In the genomic region with DNA sequence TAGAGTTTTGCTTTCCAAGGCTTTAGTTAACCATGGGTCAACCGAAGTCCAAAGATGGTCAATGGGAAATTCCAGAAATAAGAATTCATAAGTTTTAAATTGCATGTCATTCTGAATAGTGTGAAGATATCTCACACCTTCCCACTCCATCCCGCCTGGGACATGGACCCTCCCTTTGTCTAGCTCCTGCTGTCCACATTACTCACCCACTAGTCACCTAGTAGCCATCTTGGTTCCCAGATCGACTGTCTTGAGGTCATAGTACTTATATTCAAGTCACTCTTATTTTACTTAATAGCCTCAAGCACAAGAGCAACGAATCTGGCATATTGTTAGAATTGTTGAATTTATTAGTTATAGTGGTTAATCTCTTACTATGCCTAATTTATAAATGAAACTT, we compare ENCODE assay signal across 31 cellular contexts.
"Had no signal": no experiment of that assay in that cellular context is flagged by ENCODE, and none has a peak within 500 bp of the region (broad histone marks: within the 10 kb centered on the region; RNA-seq: fewer than 3 reads in every experiment).

No MANE protein-coding gene starts in this region.

- H3K4me3 Mint-ChIP-seq: activated CD4-positive, alpha-beta memory T cell treated with anti-CD3 and anti-CD28 coated beads for 36 hours; activated CD4-positive, alpha-beta T cell treated with anti-CD3 and anti-CD28 coated beads, Interleukin-2, amount 10 ng/mL, durations not matched to agents 24 days and 14 days; activated naive CD4-positive, alpha-beta T cell treated with anti-CD3 and anti-CD28 coated beads for 36 hours; activated naive CD8-positive, alpha-beta T cell treated with anti-CD3 and anti-CD28 coated beads for 36 hours; activated T-helper 1 cell treated with anti-CD3 and anti-CD28 coated beads, Interleukin-12 subunit alpha, Interleukin-12 subunit beta, Interleukin-2, Interleukin-4 antibody, amounts not matched to agents 30 ng/mL and 10 ng/mL and 1 ng/mL, durations not matched to agents 14 hours and 24 hours and 36 hours; natural killer cell; stimulated activated effector memory CD8-positive, alpha-beta T cell treated with anti-CD3 and anti-CD28 coated beads, Interleukin-12 subunit alpha, Interleukin-12 subunit beta, amount 100 ng/mL, for 72 hours; stimulated activated naive CD8-positive, alpha-beta T cell treated with anti-CD3 and anti-CD28 coated beads, Interleukin-15, Interleukin-2, amounts not matched to agents 100 ng/mL and 50 ng/mL, for 24 hours; T-helper 1 cell treated with Interleukin-12 subunit alpha and Interleukin-12 subunit beta and Interleukin-4 antibody, amounts not matched to agents 30 μg/mL and 1 μg/mL, for 36 hours had no signal

- H3K9me3 Mint-ChIP-seq: activated CD4-positive, alpha-beta T cell treated with anti-CD3 and anti-CD28 coated beads, Interleukin-2, amount 10 ng/mL, durations not matched to agents 24 days and 14 days; natural killer cell had no signal

- H3K9me3 ChIP-seq: adrenal gland, gastrocnemius medialis, left lung, lower lobe of right lung, right lobe of liver, thoracic aorta had no signal

- H3K27ac Mint-ChIP-seq: activated CD4-positive, alpha-beta memory T cell treated with anti-CD3 and anti-CD28 coated beads for 36 hours; activated CD4-positive, alpha-beta T cell treated with anti-CD3 and anti-CD28 coated beads, Interleukin-2, amount 10 ng/mL, durations not matched to agents 24 days and 14 days; activated naive CD4-positive, alpha-beta T cell treated with anti-CD3 and anti-CD28 coated beads for 36 hours; activated naive CD8-positive, alpha-beta T cell treated with anti-CD3 and anti-CD28 coated beads for 36 hours; activated T-helper 1 cell treated with anti-CD3 and anti-CD28 coated beads, Interleukin-12 subunit alpha, Interleukin-12 subunit beta, Interleukin-2, Interleukin-4 antibody, amounts not matched to agents 30 ng/mL and 10 ng/mL and 1 ng/mL, durations not matched to agents 14 hours and 24 hours and 36 hours; natural killer cell; progenitor cell of endocrine pancreas; stimulated activated effector memory CD8-positive, alpha-beta T cell treated with anti-CD3 and anti-CD28 coated beads, Interleukin-12 subunit alpha, Interleukin-12 subunit beta, amount 100 ng/mL, for 72 hours; stimulated activated naive CD8-positive, alpha-beta T cell treated with anti-CD3 and anti-CD28 coated beads, Interleukin-15, Interleukin-2, amounts not matched to agents 100 ng/mL and 50 ng/mL, for 24 hours; T-helper 1 cell treated with Interleukin-12 subunit alpha and Interleukin-12 subunit beta and Interleukin-4 antibody, amounts not matched to agents 30 μg/mL and 1 μg/mL, for 36 hours had no signal

- DNase-seq: activated CD4-positive, alpha-beta memory T cell treated with anti-CD3 and anti-CD28 coated beads for 36 hours; activated CD4-positive, alpha-beta T cell treated with anti-CD3 and anti-CD28 coated beads, Interleukin-2, amount 10 ng/mL, durations not matched to agents 24 days and 14 days; activated CD4-positive, CD25-positive, alpha-beta regulatory T cell treated with anti-CD3 and anti-CD28 coated beads, Interleukin-2, amount 50 U/mL, for 72 hours; activated CD8-positive, alpha-beta memory T cell treated with anti-CD3 and anti-CD28 coated beads, Interleukin-2, amount 50 U/mL, for 4 hours; activated effector memory CD4-positive, alpha-beta T cell treated with anti-CD3 and anti-CD28 coated beads, Interleukin-2, amount 50 U/mL, for 16 hours; activated naive CD4-positive, alpha-beta T cell treated with anti-CD3 and anti-CD28 coated beads for 36 hours; activated naive CD8-positive, alpha-beta T cell treated with anti-CD3 and anti-CD28 coated beads for 36 hours; activated T-cell treated with anti-CD3 and anti-CD28 coated beads, Interleukin-2, amount 50 U/mL, for 1 hour; adrenal gland; aorta; central memory CD4-positive, alpha-beta T cell; dermis blood vessel endothelial cell; effector CD8-positive, alpha-beta T cell; gastrocnemius medialis; glutamatergic neuron; left lung; lower lobe of right lung; mesendoderm; natural killer cell; right lobe of liver; stimulated activated CD4-positive, alpha-beta T cell treated with anti-CD3 and anti-CD28 coated beads, Interleukin-12 subunit alpha, Interleukin-12 subunit beta, amount 100 ng/mL, for 4 hours; stimulated activated CD4-positive, alpha-beta T cell treated with anti-CD3 and anti-CD28 coated beads, Interleukin-4, amount 100 ng/mL, for 1 hour; T1000; trophoblast cell had no signal

- H3K4me1 Mint-ChIP-seq: activated CD4-positive, alpha-beta T cell treated with anti-CD3 and anti-CD28 coated beads, Interleukin-2, amount 10 ng/mL, durations not matched to agents 24 days and 14 days; activated naive CD8-positive, alpha-beta T cell treated with anti-CD3 and anti-CD28 coated beads for 36 hours; natural killer cell; stimulated activated effector memory CD8-positive, alpha-beta T cell treated with anti-CD3 and anti-CD28 coated beads, Interleukin-12 subunit alpha, Interleukin-12 subunit beta, amount 100 ng/mL, for 72 hours had no signal

- H3K36me3 ChIP-seq: adrenal gland, gastrocnemius medialis, left lung, lower lobe of right lung, right lobe of liver, thoracic aorta had no signal

- H3K27ac ChIP-seq: adrenal gland, gastrocnemius medialis, left lung, lower lobe of right lung, right lobe of liver, skin epidermis, thoracic aorta had no signal

- H3K27me3 ChIP-seq: adrenal gland, gastrocnemius medialis, left lung, right lobe of liver had no signal

- H3K4me1 ChIP-seq: adrenal gland, gastrocnemius medialis, left lung, lower lobe of right lung, right lobe of liver had no signal

- H3K4me3 ChIP-seq: adrenal gland, gastrocnemius medialis, left lung, lower lobe of right lung, right lobe of liver, skin epidermis, thoracic aorta had no signal

- H3K36me3 Mint-ChIP-seq: activated CD4-positive, alpha-beta memory T cell treated with anti-CD3 and anti-CD28 coated beads for 36 hours; activated naive CD8-positive, alpha-beta T cell treated with anti-CD3 and anti-CD28 coated beads for 36 hours; natural killer cell; stimulated activated effector memory CD8-positive, alpha-beta T cell treated with anti-CD3 and anti-CD28 coated beads, Interleukin-12 subunit alpha, Interleukin-12 subunit beta, amount 100 ng/mL, for 72 hours had no signal
